ENCODE assay signal across 7 cellular contexts in genomic region chr22:48098243-48098935, GRCh38.
DNase-seq lines count a peak whose midpoint lies in the region; ATAC-seq lines count a peak whose summit lies in the region.

No MANE protein-coding gene starts in this region.

- peaks cover 51 to 62% of the 10 kb centered on the region in 2 donors for H3K4me1 Mint-ChIP-seq in immature natural killer cell

- peak; percentile 58 for DNase-seq in KG1 (lab: John Stamatoyannopoulos, UW)
- peak; percentile 81 to 84 (median 84) for DNase-seq in immature natural killer cell
- DNase-seq in RKO (ENCODE audit: low spot score): no peak
- DNase-seq in NCI-H1930 (lab: John Stamatoyannopoulos, UW): no peak
- no peak for DNase-seq in stimulated activated CD4-positive, alpha-beta T cell treated with anti-CD3 and anti-CD28 coated beads, Interleukin-1b, Interleukin-23, amount 100 ng/mL, for 48 hours

- H3K4me3 Mint-ChIP-seq in immature natural killer cell: peak overlapping the region; percentile 79 to 91 (median 86)

- peaks cover 0 to 6% (median 3%) of the 10 kb centered on the region in 3 donors for H3K36me3 Mint-ChIP-seq in immature natural killer cell

- no peaks in the 10 kb centered on the region for H3K9me3 Mint-ChIP-seq in immature natural killer cell

- peak overlapping the region; percentile 85 to 97 (median 94) for H3K27ac Mint-ChIP-seq in immature natural killer cell

- H3K27me3 Mint-ChIP-seq in immature natural killer cell (ENCODE audit: low read depth in 3 of 3): peaks cover 7 to 11% (median 9%) of the 10 kb centered on the region in 3 donors

- peak; percentile 79 for ATAC-seq in GM18858 (IDR thresholded peaks at IDR 0.05; ENCODE audit: unreplicated experiment)
- ATAC-seq in GM21619 (IDR thresholded peaks at IDR 0.05; ENCODE audit: unreplicated experiment): peak; percentile 84

Comparison
In these comparisons a context has a peak if more than half of its experiments do, and no peak if none do; other contexts are left out.
1. DNase-seq: peak in KG1 (single experiment) and immature natural killer cell (3 of 3); none in RKO (single experiment), NCI-H1930 (0 of 2) and stimulated activated CD4-positive, alpha-beta T cell treated with anti-CD3 and anti-CD28 coated beads, Interleukin-1b, Interleukin-23, amount 100 ng/mL, for 48 hours (single experiment).